In the genomic region with DNA sequence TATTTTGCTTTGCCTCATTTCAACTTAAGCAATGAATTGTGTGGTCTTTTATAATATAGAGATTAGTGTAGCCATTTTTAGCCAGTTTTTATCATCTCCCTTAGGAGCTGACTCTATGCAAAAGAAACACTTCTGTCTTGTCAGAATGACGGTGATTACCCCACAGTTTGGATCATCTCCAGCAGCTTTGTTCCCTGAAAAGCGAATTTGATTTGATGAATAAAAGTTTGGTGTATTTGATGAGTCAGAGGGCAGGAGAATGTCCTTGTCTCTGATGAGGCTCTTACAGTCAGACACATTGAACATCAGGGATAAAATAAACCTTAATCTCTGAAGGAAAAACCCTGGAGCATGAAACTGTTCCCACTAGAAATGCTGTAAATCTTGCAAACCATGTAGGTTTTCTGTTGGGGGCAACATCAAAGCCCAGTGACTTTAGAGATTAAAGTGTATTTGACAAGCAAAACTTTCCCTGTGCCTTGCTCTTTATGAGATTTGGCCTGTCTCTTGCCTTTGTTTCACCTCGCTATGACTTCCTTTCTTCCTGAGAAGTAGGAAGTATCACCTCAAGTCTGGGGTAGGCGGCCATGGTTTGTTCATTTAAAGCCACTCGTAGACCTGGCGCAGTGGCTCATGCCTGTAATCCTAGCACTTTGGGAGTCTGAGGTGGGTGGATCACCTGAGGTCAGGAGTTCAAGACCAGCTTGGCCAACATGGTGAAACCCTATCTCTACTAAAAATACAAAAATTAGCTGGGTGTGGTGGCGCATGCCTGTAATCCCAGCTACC, we compare ENCODE assay signal across 9 cellular contexts.
DNase-seq lines count a peak whose midpoint lies in the region; ATAC-seq and TF ChIP-seq lines count a peak whose summit lies in the region.
"Had no signal": no experiment of that assay in that cellular context is flagged by ENCODE, and none has a peak within 500 bp of the region (broad histone marks: within the 10 kb centered on the region; RNA-seq: fewer than 3 reads in every experiment).

No MANE protein-coding gene starts in this region.

- H3K4me3 ChIP-seq in RWPE2 (ENCODE audit: severe bottlenecking) (no peak overlapping the region), fibroblast of mammary gland (ENCODE audit: control insufficient read depth, low read depth, low read length) (no peak overlapping the region), skeletal muscle satellite cell (ENCODE audit: low read length) (no peak overlapping the region)

- ATAC-seq in RWPE2 (ENCODE audit: low read depth) (peak; percentile 50), HG03378 (IDR thresholded peaks at IDR 0.05; ENCODE audit: unreplicated experiment) (no peak), HG02642 (IDR thresholded peaks at IDR 0.05; ENCODE audit: poor library complexity, unreplicated experiment) (no peak)

- no peaks in the 10 kb centered on the region for H3K36me3 ChIP-seq in RWPE2 (ENCODE audit: low read depth)
- H3K36me3 ChIP-seq in skeletal muscle satellite cell (ENCODE audit: insufficient read depth, low read length), result no peaks in the 10 kb centered on the region
- H3K36me3 ChIP-seq: neutrophil had no signal

- DNase-seq in GOT3 (lab: John Stamatoyannopoulos, UW), result peak; percentile 16
- no peak for DNase-seq in RWPE2 (ENCODE audit: low spot score)
- DNase-seq in fibroblast of mammary gland (ENCODE audit: low read depth), result peak; percentile 99
- no peak for DNase-seq in COLO668 (lab: John Stamatoyannopoulos, UW; ENCODE audit: unreplicated experiment)
- DNase-seq: NCI-H526 treated with DMSO at 0.1 percent for 48 hours had no signal

- H3K27ac ChIP-seq in RWPE2 (ENCODE audit: poor library complexity, severe bottlenecking), result peak overlapping the region; percentile 38
- H3K27ac ChIP-seq: neutrophil had no signal

- TF ChIP-seq CTCF in RWPE2 (IDR thresholded peaks at IDR 0.05; ENCODE audit: poor library complexity, severe bottlenecking) (no peak), fibroblast of mammary gland (conservative IDR thresholded peaks at IDR 0.05; ENCODE audit: control insufficient read depth, insufficient read depth, low read depth, low read length) (no peak)

- peaks cover 26% of the 10 kb centered on the region for H3K4me1 ChIP-seq in RWPE2 (ENCODE audit: insufficient read depth, poor library complexity, severe bottlenecking)
- peaks cover 32% of the 10 kb centered on the region for H3K4me1 ChIP-seq in skeletal muscle satellite cell (ENCODE audit: control insufficient read depth, insufficient read depth, low read length)

- H3K4me2 ChIP-seq in skeletal muscle satellite cell (ENCODE audit: low read length), result peak overlapping the region; percentile 19

- H3K9ac ChIP-seq in skeletal muscle satellite cell (ENCODE audit: low read depth, low read length), result no peak overlapping the region

- H3K9me3 ChIP-seq in RWPE2 (ENCODE audit: severe bottlenecking), result no peaks in the 10 kb centered on the region
- H3K9me3 ChIP-seq in skeletal muscle satellite cell (replicated peaks; ENCODE audit: low read length), result no peaks in the 10 kb centered on the region
- H3K9me3 ChIP-seq: neutrophil had no signal

- H3K27me3 ChIP-seq in RWPE2 (ENCODE audit: insufficient read depth, poor library complexity, severe bottlenecking), result no peaks in the 10 kb centered on the region
- no peaks in the 10 kb centered on the region for H3K27me3 ChIP-seq in skeletal muscle satellite cell (ENCODE audit: control insufficient read depth, insufficient read depth, low read length)
- H3K27me3 ChIP-seq: neutrophil had no signal

Comparison
In these comparisons a context has a peak if more than half of its experiments do, and no peak if none do; other contexts are left out.
1. DNase-seq: peak in GOT3 (single experiment) and fibroblast of mammary gland (single experiment); none in RWPE2 (single experiment) and COLO668 (single experiment).